ENCODE assay signal across 8 cellular contexts in genomic region chr7:135169936-135170222, GRCh38. TPM values are rescaled to one million over a fixed set of nuclear protein-coding genes. Genes with fewer than 3 reads are reported as not detected.
DNase-seq lines count a peak whose midpoint lies in the region; ATAC-seq and TF ChIP-seq lines count a peak whose summit lies in the region.

No MANE protein-coding gene starts in this region.

- H3K9ac ChIP-seq in HCT116 (ENCODE audit: low read length) (peak overlapping the region; percentile 93), smooth muscle cell (ENCODE audit: low read depth) (peak overlapping the region; percentile 80)

- RAD21 ChIA-PET in HCT116 (lab: Charles Lee; ENCODE audit: low non-redundant PET in 1 of 2, low total read pairs in 2 of 2, uncharacterized antibody in 2 of 2, unreplicated experiment in 2 of 2), result interaction anchor here in 1 of 2 experiments (1.3 kb wide), 1 partner anchor 183 kb away, joined by 3 read pairs; the partner anchor contains the start of gene AGBL3

- H3K36me3 ChIP-seq in HCT116 (ENCODE audit: control insufficient read depth in 1 of 2, insufficient read depth in 2 of 2, low read length in 2 of 2), result peaks cover 7 to 36% of the 10 kb centered on the region in 2 experiments; a peak in 2 of 4 replicates
- H3K36me3 ChIP-seq in WERI-Rb-1, result peaks cover 46% of the 10 kb centered on the region
- H3K36me3 ChIP-seq in smooth muscle cell (ENCODE audit: low read depth), result no peaks in the 10 kb centered on the region

- H3K9me3 ChIP-seq in HCT116 (ENCODE audit: control insufficient read depth in 1 of 2, insufficient read depth in 1 of 2, low read depth in 1 of 2, low read length in 2 of 2) (no peaks in the 10 kb centered on the region), WERI-Rb-1 (ENCODE audit: severe bottlenecking) (no peaks in the 10 kb centered on the region), smooth muscle cell (replicated peaks; ENCODE audit: low read depth) (no peaks in the 10 kb centered on the region)

- DNase-seq in AG10803 (ENCODE audit: low read depth) (no peak), HCT116 (ENCODE audit: low read depth, low spot score) (no peak), WERI-Rb-1 (no peak), germinal center (ENCODE audit: low spot score) (peak; percentile 64), smooth muscle cell (lab: John Stamatoyannopoulos, UW; ENCODE audit: unreplicated experiment) (no peak), NCI-H774 (lab: John Stamatoyannopoulos, UW) (no peak), SW 1271 (lab: John Stamatoyannopoulos, UW) (no peak)

- POLR2A ChIA-PET in HCT116 (lab: Charles Lee), result interaction anchor here (1.0 to 1.5 kb wide), 3 partner anchors 10 to 184 kb away, joined by 3 to 12 read pairs (median 4); partner anchors contain the start of gene AGBL3

- BruUV-seq in HCT116 (replicated peaks; lab: Mats Ljungman, UMichigan), result no TSS peak

- WGBS in smooth muscle cell (ENCODE audit: low lambda C conversion rate), result 4% methylated on average over 9 of the region's 9 CpGs

- H3F3A ChIP-seq in smooth muscle cell (ENCODE audit: low read depth), result peaks cover 3% of the 10 kb centered on the region

- H3K27me3 ChIP-seq in HCT116 (ENCODE audit: insufficient read depth, low read length), result no peaks in the 10 kb centered on the region
- no peaks in the 10 kb centered on the region for H3K27me3 ChIP-seq in WERI-Rb-1 (ENCODE audit: insufficient read depth, low read depth, severe bottlenecking)
- no peaks in the 10 kb centered on the region for H3K27me3 ChIP-seq in smooth muscle cell (ENCODE audit: low read depth)

- H2AFZ ChIP-seq in HCT116 (ENCODE audit: low read depth, low read length, poor library complexity, severe bottlenecking), result no peak overlapping the region
- H2AFZ ChIP-seq in smooth muscle cell (ENCODE audit: low read depth), result no peak overlapping the region

- TF ChIP-seq CTCF in AG10803 (conservative IDR thresholded peaks at IDR 0.05; ENCODE audit: low read length) (no peak), HCT116 (IDR thresholded peaks at IDR 0.05 in 2 of 3, conservative IDR thresholded peaks at IDR 0.05 in 1 of 3; ENCODE audit: borderline replicate concordance in 1 of 3, insufficient read depth in 1 of 3, low read depth in 2 of 3, low read length in 2 of 3) (no peak), WERI-Rb-1 (IDR thresholded peaks at IDR 0.05; ENCODE audit: low read depth, low read length) (no peak), smooth muscle cell (IDR thresholded peaks at IDR 0.05; ENCODE audit: borderline replicate concordance, insufficient read depth, poor library complexity, severe bottlenecking) (no peak)

- H3K27ac ChIP-seq in HCT116 (ENCODE audit: low read depth, low read length), result peak overlapping the region; percentile 92
- peak overlapping the region; percentile 94 for H3K27ac ChIP-seq in WERI-Rb-1
- H3K27ac ChIP-seq in smooth muscle cell (ENCODE audit: low read depth), result peak overlapping the region; percentile 91

- H3K79me2 ChIP-seq in HCT116 (ENCODE audit: insufficient read depth, low read length), result peaks cover 29% of the 10 kb centered on the region
- peaks cover 18% of the 10 kb centered on the region for H3K79me2 ChIP-seq in smooth muscle cell (ENCODE audit: low read depth)

- no peak for TF ChIP-seq RAD21 in HCT116 (IDR thresholded peaks at IDR 0.05; ENCODE audit: low read depth)

- no peaks in the 10 kb centered on the region for H3K9me2 ChIP-seq in HCT116 (ENCODE audit: insufficient read depth)

- peak overlapping the region; percentile 98 for H3K4me2 ChIP-seq in HCT116 (ENCODE audit: low read length)
- H3K4me2 ChIP-seq in smooth muscle cell, result peak overlapping the region; percentile 98

- peaks cover 3% of the 10 kb centered on the region; the same call in 1 of the 2 replicates for H4K20me1 ChIP-seq in HCT116 (ENCODE audit: insufficient read depth)
- H4K20me1 ChIP-seq in smooth muscle cell (ENCODE audit: low read depth), result peaks cover 6% of the 10 kb centered on the region

- intact Hi-C loops in HCT116 (cut with micrococcal nuclease), result loop anchor here (1.0 to 10.0 kb wide), 3 partner anchors 184 to 475 kb away; partner anchors contain the start of gene AGBL3

- H3K4me1 ChIP-seq in HCT116 (ENCODE audit: control insufficient read depth in 1 of 2, insufficient read depth in 2 of 2, low read length in 2 of 2), result peaks cover 0 to 18% of the 10 kb centered on the region in 2 experiments; a peak in 2 of 4 replicates
- peaks cover 14% of the 10 kb centered on the region for H3K4me1 ChIP-seq in smooth muscle cell (ENCODE audit: low read depth)

- CTCF ChIA-PET in HCT116 (lab: Charles Lee), result interaction anchor here (0.6 to 1.9 kb wide), 12 partner anchors 8 to 537 kb away, joined by 3 to 25 read pairs (median 4); partner anchors contain the start of gene AGBL3

- H3K4me3 ChIP-seq in AG10803 (ENCODE audit: low read length) (peak overlapping the region; percentile 81), HCT116 (replicated peaks in 1 of 2; ENCODE audit: low read depth in 1 of 2, low read length in 2 of 2) (peak overlapping the region; percentile 81 to 83), WERI-Rb-1 (ENCODE audit: low read depth, low read length) (peak overlapping the region; percentile 92), smooth muscle cell (peak overlapping the region; percentile 73)

- no peak for TF ChIP-seq POLR2A in HCT116 (IDR thresholded peaks at IDR 0.05; ENCODE audit: borderline replicate concordance, extremely low read depth, insufficient read depth, insufficient read length)

- ATAC-seq in HCT116 (no peak), GM19397 (IDR thresholded peaks at IDR 0.05; ENCODE audit: unreplicated experiment) (no peak)

TF ChIP-seq in HCT116, 20 proteins besides CTCF, POLR2A, EP300 and RAD21:
- TF ChIP-seq ZFX (IDR thresholded peaks at IDR 0.05) (no peak), ZBTB33 (IDR thresholded peaks at IDR 0.05; ENCODE audit: extremely low read depth, insufficient replicate concordance, low read length) (no peak), ELF1 (IDR thresholded peaks at IDR 0.05; ENCODE audit: borderline replicate concordance, low read depth) (no peak), ZNF274 (IDR thresholded peaks at IDR 0.05; ENCODE audit: low read depth, low read length) (no peak), SP1 (IDR thresholded peaks at IDR 0.05; ENCODE audit: low read depth) (no peak), REST (IDR thresholded peaks at IDR 0.05; ENCODE audit: low read depth) (no peak), POLR2AphosphoS5 (IDR thresholded peaks at IDR 0.05; ENCODE audit: low read depth, low read length) (no peak), SIN3A (IDR thresholded peaks at IDR 0.05; ENCODE audit: low read depth) (no peak), TCF7L2 (IDR thresholded peaks at IDR 0.05; ENCODE audit: borderline replicate concordance, extremely low read depth, insufficient read depth, insufficient read length) (no peak), FOSL1 (IDR thresholded peaks at IDR 0.05; ENCODE audit: low read depth) (no peak), EZH2phosphoT487 (IDR thresholded peaks at IDR 0.05; ENCODE audit: borderline replicate concordance) (no peak), EZH2 (IDR thresholded peaks at IDR 0.05) (no peak)

RNA-seq across cellular contexts. Expression of gene CYREN, which starts 0.6 kb away (rescaled TPM):
- 54.5 TPM for total RNA-seq in HCT116 (2021; ENCODE audit: unreplicated experiment)
- 24.6 and 32.8 TPM in 2 replicates for polyA plus RNA-seq in HCT116 (2012)
- 24.7 and 33.4 TPM in 2 replicates for total RNA-seq in smooth muscle cell
- 38.2 and 43.9 TPM in 2 replicates for polyA plus RNA-seq in smooth muscle cell

RNA-seq across cellular contexts. Expression of gene TMEM140, which starts 22.0 kb away (rescaled TPM):
- total RNA-seq in HCT116 (2021; ENCODE audit: unreplicated experiment), result not detected
- polyA plus RNA-seq in HCT116 (2012), result 7.9 and 9.1 TPM in 2 replicates
- total RNA-seq in smooth muscle cell, result not detected in 2 replicates
- 5.6 and 5.8 TPM in 2 replicates for polyA plus RNA-seq in smooth muscle cell

RNA-seq across cellular contexts. Expression of gene WDR91, which starts 41.4 kb away (rescaled TPM):
- total RNA-seq in HCT116 (2021; ENCODE audit: unreplicated experiment), result 10.1 TPM
- 7.1 and 7.9 TPM in 2 replicates for polyA plus RNA-seq in HCT116 (2012)
- total RNA-seq in smooth muscle cell, result 6.6 and 16.7 TPM in 2 replicates
- 6.8 and 12.7 TPM in 2 replicates for polyA plus RNA-seq in smooth muscle cell
